Comparison of ENCODE assay signal across 16 cellular contexts in genomic region chr13:73268306-73268705, GRCh38.
DNase-seq lines count a peak whose midpoint lies in the region; ATAC-seq, FAIRE-seq and TF ChIP-seq lines count a peak whose summit lies in the region.
"Had no signal": no experiment of that assay in that cellular context is flagged by ENCODE, and none has a peak within 500 bp of the region (broad histone marks: within the 10 kb centered on the region; RNA-seq: fewer than 3 reads in every experiment).

No MANE protein-coding gene starts in this region.

- no peak overlapping the region for H3K4me3 Mint-ChIP-seq in MCF 10A (ENCODE audit: unreplicated experiment)
- H3K4me3 Mint-ChIP-seq in activated T-cell treated with anti-CD3 and anti-CD28 coated beads, Interleukin-2, amount 50 U/mL, for 4 hours = no peak overlapping the region
- H3K4me3 Mint-ChIP-seq: GM23338, neural progenitor cell had no signal

- H3K27me3 ChIP-seq in breast epithelium = no peaks in the 10 kb centered on the region
- H3K27me3 ChIP-seq in fibroblast of lung (ENCODE audit: control insufficient read depth, insufficient read depth, low read length) = no peaks in the 10 kb centered on the region
- H3K27me3 ChIP-seq in effector memory CD4-positive, alpha-beta T cell (replicated peaks; ENCODE audit: control insufficient read depth, insufficient read depth, low read length, poor library complexity, severe bottlenecking) = no peaks in the 10 kb centered on the region
- H3K27me3 ChIP-seq: neural progenitor cell, uterus had no signal

- no peak overlapping the region for H2AFZ ChIP-seq in fibroblast of lung (ENCODE audit: low read length)
- H2AFZ ChIP-seq: GM23338, neural progenitor cell had no signal

- H3K4me1 Mint-ChIP-seq in MCF 10A (ENCODE audit: insufficient read depth, unreplicated experiment) = peaks cover 20% of the 10 kb centered on the region
- no peaks in the 10 kb centered on the region for H3K4me1 Mint-ChIP-seq in activated T-cell treated with anti-CD3 and anti-CD28 coated beads, Interleukin-2, amount 50 U/mL, for 4 hours (ENCODE audit: low read depth)
- H3K4me1 Mint-ChIP-seq: GM23338 had no signal

- CTCF ChIA-PET in MCF 10A (lab: Yijun Ruan, JAX) = interaction anchor here (1.9 kb wide), 1 partner anchor 21 kb away, joined by 6 read pairs; no protein-coding TSS in a partner anchor

- H3K36me3 ChIP-seq in breast epithelium = no peaks in the 10 kb centered on the region
- H3K36me3 ChIP-seq in fibroblast of lung (ENCODE audit: control insufficient read depth, insufficient read depth, low read length) = no peaks in the 10 kb centered on the region
- H3K36me3 ChIP-seq in effector memory CD4-positive, alpha-beta T cell (ENCODE audit: control insufficient read depth, insufficient read depth, low read length) = no peaks in the 10 kb centered on the region
- H3K36me3 ChIP-seq: neural progenitor cell, uterus had no signal

- no peaks in the 10 kb centered on the region for H4K20me1 ChIP-seq in fibroblast of lung (ENCODE audit: control insufficient read depth, extremely low read depth, insufficient read depth, low read length)

- BruUV-seq in MCF 10A (replicated peaks; lab: Mats Ljungman, UMichigan) = no TSS peak

- H3K9me3 Mint-ChIP-seq in MCF 10A (ENCODE audit: unreplicated experiment) = peaks cover 7% of the 10 kb centered on the region
- peaks cover 11% of the 10 kb centered on the region for H3K9me3 Mint-ChIP-seq in activated T-cell treated with anti-CD3 and anti-CD28 coated beads, Interleukin-2, amount 50 U/mL, for 4 hours

- no peak overlapping the region for H3K4me2 ChIP-seq in fibroblast of lung (ENCODE audit: extremely low read depth, insufficient read depth, low read length)
- H3K4me2 ChIP-seq: GM23338, neural progenitor cell had no signal

- no peak for TF ChIP-seq POLR2A in breast epithelium (IDR thresholded peaks at IDR 0.05)

- no peaks in the 10 kb centered on the region for H3K79me2 ChIP-seq in fibroblast of lung (ENCODE audit: control insufficient read depth, insufficient read depth, low read length)

- H3K27ac ChIP-seq in breast epithelium (no peak overlapping the region), fibroblast of lung (ENCODE audit: insufficient read depth, low read length) (no peak overlapping the region)
- no peak overlapping the region for H3K27ac ChIP-seq in effector memory CD4-positive, alpha-beta T cell (ENCODE audit: insufficient read depth, low read length, poor library complexity, severe bottlenecking)
- H3K27ac ChIP-seq: neural progenitor cell, uterus had no signal

- no peak for FAIRE-seq in RCC 7860 (lab: Jason Lieb, UNC)
- FAIRE-seq: K562 had no signal

- no peak overlapping the region for H3K4me3 ChIP-seq in breast epithelium
- no peak overlapping the region for H3K4me3 ChIP-seq in fibroblast of lung (replicated peaks in 1 of 4; ENCODE audit: control extremely low read depth in 1 of 4, insufficient read depth in 1 of 4, low read depth in 3 of 4, low read length in 4 of 4)
- H3K4me3 ChIP-seq in effector memory CD4-positive, alpha-beta T cell (ENCODE audit: insufficient read depth, low read depth, low read length, poor library complexity, severe bottlenecking) = no peak overlapping the region
- H3K4me3 ChIP-seq: GM23338, K562, neural progenitor cell, uterus had no signal

- POLR2A ChIA-PET in MCF 10A (lab: Yijun Ruan, JAX) = interaction anchor here (1.1 to 3.0 kb wide), 6 partner anchors 8 to 210 kb away, joined by 3 to 11 read pairs (median 4); partner anchors contain the start of gene KLF5

- H3K9me3 ChIP-seq in breast epithelium (no peaks in the 10 kb centered on the region), fibroblast of lung (ENCODE audit: control insufficient read depth, insufficient read depth, low read depth, low read length) (no peaks in the 10 kb centered on the region)
- peaks cover 4% of the 10 kb centered on the region for H3K9me3 ChIP-seq in effector memory CD4-positive, alpha-beta T cell (ENCODE audit: control insufficient read depth, low read length)
- H3K9me3 ChIP-seq: uterus had no signal

- intact Hi-C loops in MCF 10A (cut with micrococcal nuclease) = no loop called here
- intact Hi-C loops in breast epithelium (cut with DNase I; ENCODE audit: low total_unique reads) = no loop called here
- intact Hi-C loops in left cardiac atrium (cut with DNase I) = no loop called here

- H3K4me1 ChIP-seq in breast epithelium (no peaks in the 10 kb centered on the region), fibroblast of lung (ENCODE audit: control insufficient read depth, extremely low read depth, insufficient read depth, low read length) (no peaks in the 10 kb centered on the region)
- H3K4me1 ChIP-seq in effector memory CD4-positive, alpha-beta T cell (ENCODE audit: control insufficient read depth, insufficient read depth, low read length, poor library complexity, severe bottlenecking) = no peaks in the 10 kb centered on the region
- H3K4me1 ChIP-seq: neural progenitor cell, uterus had no signal

- H3K36me3 Mint-ChIP-seq in MCF 10A (ENCODE audit: insufficient read depth, unreplicated experiment) = no peaks in the 10 kb centered on the region
- H3K36me3 Mint-ChIP-seq in activated T-cell treated with anti-CD3 and anti-CD28 coated beads, Interleukin-2, amount 50 U/mL, for 4 hours (ENCODE audit: insufficient read depth) = no peaks in the 10 kb centered on the region

- H3K9ac ChIP-seq in fibroblast of lung (ENCODE audit: insufficient read depth, low read length) = no peak overlapping the region
- H3K9ac ChIP-seq: neural progenitor cell had no signal

- peak; percentile 94 for DNase-seq in MCF 10A (ENCODE audit: unreplicated experiment)
- DNase-seq in breast epithelium (ENCODE audit: low spot score in 2 of 2) = no peak
- DNase-seq in NCI-H345 treated with DMSO at 0.1 percent for 48 hours (lab: John Stamatoyannopoulos, UW; ENCODE audit: unreplicated experiment) = peak; percentile 4
- peak; percentile 17 to 27 for DNase-seq in fibroblast of lung (ENCODE audit: low read depth in 2 of 2)
- DNase-seq in RCC 7860 (ENCODE audit: low spot score) = no peak
- no peak for DNase-seq in activated T-cell treated with anti-CD3 and anti-CD28 coated beads, Interleukin-2, amount 50 U/mL, for 4 hours
- DNase-seq in left cardiac atrium = no peak
- DNase-seq in effector memory CD4-positive, alpha-beta T cell = no peak
- DNase-seq: activated gamma-delta T cell treated with Interleukin-2 at 50 U/mL for 16 hours; C1 segment of cervical spinal cord; central memory CD4-positive, alpha-beta T cell; stimulated activated CD4-positive, alpha-beta T cell treated with anti-CD3 and anti-CD28 coated beads, Interleukin-12 subunit alpha, Interleukin-12 subunit beta, amount 100 ng/mL, for 4 hours; uterus had no signal

- ATAC-seq in activated T-cell treated with anti-CD3 and anti-CD28 coated beads, Interleukin-2, amount 50 U/mL, for 4 hours = no peak
- ATAC-seq in left cardiac atrium = no peak
- ATAC-seq: GM23338, K562 had no signal

- TF ChIP-seq CTCF in MCF 10A (IDR thresholded peaks at IDR 0.05; ENCODE audit: unreplicated experiment) (no peak), breast epithelium (IDR thresholded peaks at IDR 0.05) (no peak), fibroblast of lung (conservative IDR thresholded peaks at IDR 0.05 in 1 of 2, IDR thresholded peaks at IDR 0.05 in 1 of 2; ENCODE audit: low read depth in 1 of 2, low read length in 2 of 2) (no peak)

- H3K27me3 Mint-ChIP-seq in MCF 10A (ENCODE audit: insufficient read depth, unreplicated experiment) = no peaks in the 10 kb centered on the region
- H3K27me3 Mint-ChIP-seq in activated T-cell treated with anti-CD3 and anti-CD28 coated beads, Interleukin-2, amount 50 U/mL, for 4 hours (ENCODE audit: low read depth) = peaks cover 4% of the 10 kb centered on the region

- H3K27ac Mint-ChIP-seq in MCF 10A (ENCODE audit: low read depth, unreplicated experiment) = no peak overlapping the region
- H3K27ac Mint-ChIP-seq: GM23338, neural progenitor cell had no signal

Comparison
In these comparisons a context has a peak if more than half of its experiments do, and no peak if none do; other contexts are left out.
1. DNase-seq: peak in MCF 10A (single experiment), NCI-H345 treated with DMSO at 0.1 percent for 48 hours (single experiment) and fibroblast of lung (2 of 2); none in breast epithelium (0 of 2), RCC 7860 (single experiment), activated T-cell treated with anti-CD3 and anti-CD28 coated beads, Interleukin-2, amount 50 U/mL, for 4 hours (single experiment), left cardiac atrium (single experiment) and effector memory CD4-positive, alpha-beta T cell (0 of 3).